8 cellular contexts compared by ENCODE assay signal in the genomic region with DNA sequence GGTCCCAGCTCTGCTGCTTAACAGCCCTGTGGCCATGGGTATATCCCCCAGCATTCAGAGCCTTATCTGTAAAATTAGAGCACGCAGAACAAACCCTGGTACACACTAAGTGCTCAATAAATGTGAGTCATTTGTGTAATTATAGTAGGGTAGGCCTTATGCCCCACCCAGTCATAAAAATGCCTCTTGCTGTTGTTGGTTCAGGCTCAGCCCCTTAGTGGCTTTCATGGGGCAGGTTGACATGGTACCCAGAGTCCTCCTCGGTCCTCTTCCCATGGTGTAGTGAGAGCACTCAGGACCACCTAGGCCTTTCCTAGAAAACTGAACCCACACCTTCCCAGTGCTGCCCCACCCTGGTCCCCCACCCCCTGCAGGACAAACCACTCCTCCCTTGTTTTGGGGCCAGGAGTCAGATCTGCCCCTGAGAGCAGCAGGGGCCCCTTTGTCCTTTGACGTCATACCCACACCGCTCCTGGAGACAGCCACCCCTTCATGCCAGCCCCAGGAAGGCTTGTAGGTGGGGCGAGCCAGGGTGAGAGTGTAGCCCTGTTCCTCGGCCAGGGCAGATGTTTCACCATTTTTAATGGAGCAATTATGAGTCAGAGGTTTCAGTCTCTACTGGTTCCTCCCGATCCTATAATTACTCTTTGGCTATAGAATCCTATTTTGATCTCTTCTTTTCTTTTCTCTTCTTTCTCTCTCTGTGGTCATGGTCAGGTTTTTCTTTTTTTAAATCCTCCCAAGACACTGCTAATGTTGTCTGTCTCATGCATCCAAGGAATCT. TPM values are rescaled to one million over a fixed set of nuclear protein-coding genes. Genes with fewer than 3 reads are reported as not detected.
DNase-seq lines count a peak whose midpoint lies in the region; ATAC-seq and TF ChIP-seq lines count a peak whose summit lies in the region.

No MANE protein-coding gene starts in this region.

- peaks cover 64% of the 10 kb centered on the region for H3K4me1 Mint-ChIP-seq in progenitor cell of endocrine pancreas (ENCODE audit: low read depth)

- peak; percentile 60 to 64 for ATAC-seq in activated CD4-positive, CD25-positive, alpha-beta regulatory T cell treated with anti-CD3 and anti-CD28 coated beads, Interleukin-2, amount 50 U/mL, for 24 hours
- ATAC-seq in GM21528 (IDR thresholded peaks at IDR 0.05; ENCODE audit: low FRiP score, unreplicated experiment) (no peak), HG03354 (IDR thresholded peaks at IDR 0.05; ENCODE audit: poor library complexity, severe bottlenecking, unreplicated experiment) (no peak), HG02759 (IDR thresholded peaks at IDR 0.05; ENCODE audit: unreplicated experiment) (no peak)

- peak overlapping the region; percentile 100 for H3K27ac Mint-ChIP-seq in progenitor cell of endocrine pancreas

- DNase-seq in GF-D8 (lab: John Stamatoyannopoulos, UW), result peak; percentile 53
- DNase-seq in MG63, result peak; percentile 99
- peak; percentile 95 for DNase-seq in fibroblast of the aortic adventitia (ENCODE audit: low read depth)
- no peak for DNase-seq in progenitor cell of endocrine pancreas (ENCODE audit: low spot score, unreplicated experiment)

- TF ChIP-seq CTCF in fibroblast of the aortic adventitia (IDR thresholded peaks at IDR 0.05; ENCODE audit: insufficient read depth, low read length), result no peak
- TF ChIP-seq CTCF in progenitor cell of endocrine pancreas (IDR thresholded peaks at IDR 0.05; ENCODE audit: unreplicated experiment), result no peak

- peaks cover 17% of the 10 kb centered on the region for H3K36me3 Mint-ChIP-seq in progenitor cell of endocrine pancreas (ENCODE audit: insufficient read depth)

- H3K27me3 Mint-ChIP-seq in progenitor cell of endocrine pancreas, result no peaks in the 10 kb centered on the region

- peak overlapping the region; percentile 13 for H3K4me3 ChIP-seq in MG63
- no peak overlapping the region for H3K4me3 ChIP-seq in fibroblast of the aortic adventitia (ENCODE audit: low read depth, low read length)

- H3K4me3 Mint-ChIP-seq in progenitor cell of endocrine pancreas (ENCODE audit: low read depth), result peak overlapping the region; percentile 49

- H3K9me3 ChIP-seq in MG63, result no peaks in the 10 kb centered on the region

- H3K9me3 Mint-ChIP-seq in progenitor cell of endocrine pancreas (ENCODE audit: low read depth), result peaks cover 3% of the 10 kb centered on the region

- peaks cover 71% of the 10 kb centered on the region for H3K36me3 ChIP-seq in MG63

- H3K27me3 ChIP-seq in MG63, result no peaks in the 10 kb centered on the region

RNA-seq across cellular contexts. Expression of a gene that starts 36.8 kb away (rescaled TPM):
- total RNA-seq in MG63 (2014; rRNA removed; shearing (Covaris generic); ENCODE audit: low replicate concordance), result 476 and 621 TPM in 2 replicates
- 20.1 and 280 TPM in 2 replicates for total RNA-seq in fibroblast of the aortic adventitia (ENCODE audit: low replicate concordance)
- 639 and 657 TPM in 2 replicates for total RNA-seq in progenitor cell of endocrine pancreas

Comparison
In these comparisons a context has a peak if more than half of its experiments do, and no peak if none do; other contexts are left out.
1. ATAC-seq: peak in activated CD4-positive, CD25-positive, alpha-beta regulatory T cell treated with anti-CD3 and anti-CD28 coated beads, Interleukin-2, amount 50 U/mL, for 24 hours (2 of 2); none in GM21528 (single experiment), HG03354 (single experiment) and HG02759 (single experiment).